Comparison of ENCODE assay signal across 33 cellular contexts in genomic region chr12:19836456-19836855, GRCh38.
"Had no signal": no experiment of that assay in that cellular context is flagged by ENCODE, and none has a peak within 500 bp of the region (broad histone marks: within the 10 kb centered on the region; RNA-seq: fewer than 3 reads in every experiment).

No MANE protein-coding gene starts in this region.

- DNase-seq: activated effector memory CD4-positive, alpha-beta T cell treated with anti-CD3 and anti-CD28 coated beads, Interleukin-2, amount 50 U/mL, for 16 hours; activated effector memory CD4-positive, alpha-beta T cell treated with Interleukin-2 at 50 U/mL for 16 hours; activated gamma-delta T cell; activated gamma-delta T cell treated with Interleukin-2 at 50 U/mL for 16 hours; activated naive CD4-positive, alpha-beta T cell; activated naive CD4-positive, alpha-beta T cell treated with anti-CD3 and anti-CD28 coated beads for 36 hours; activated naive CD4-positive, alpha-beta T cell treated with anti-CD3 and anti-CD28 coated beads, Interleukin-2, amount 10 ng/mL, durations not matched to agents 7 days and 5 days; activated naive CD4-positive, alpha-beta T cell treated with anti-CD3 and anti-CD28 coated beads, Interleukin-2, amount 50 U/mL, for 16 hours; activated naive CD4-positive, alpha-beta T cell treated with Interleukin-2 at 50 U/mL for 16 hours; activated naive CD8-positive, alpha-beta T cell treated with anti-CD3 and anti-CD28 coated beads for 36 hours; activated naive CD8-positive, alpha-beta T cell treated with anti-CD3 and anti-CD28 coated beads, Interleukin-2, amount 10 ng/mL, durations not matched to agents 7 days and 5 days; activated naive CD8-positive, alpha-beta T cell treated with anti-CD3 and anti-CD28 coated beads, Interleukin-2, amount 50 U/mL, for 24 hours; activated T-cell treated with anti-CD3 and anti-CD28 coated beads for 4 hours; activated T-cell treated with anti-CD3 and anti-CD28 coated beads, Interleukin-2, amount 50 U/mL, for 1 hour; activated T-cell treated with anti-CD3 and anti-CD28 coated beads, Interleukin-2, amount 50 U/mL, for 24 hours; activated T-cell treated with anti-CD3 and anti-CD28 coated beads, Interleukin-2, amount 50 U/mL, for 4 hours; activated T-cell treated with anti-CD3 and anti-CD28 coated beads, Interleukin-2, amount 50 U/mL, for 48 hours; activated T-cell treated with anti-CD3 and anti-CD28 coated beads, Interleukin-2, amount 50 U/mL, for 72 hours; adrenal gland; amniotic stem cell; amygdala; body of pancreas; brain microvascular endothelial cell; caudate nucleus; central memory CD4-positive, alpha-beta T cell; cerebellar nuclear complex had no signal

- H3K36me3 ChIP-seq: adrenal gland, ascending aorta, brain microvascular endothelial cell, breast epithelium, cardiac muscle cell had no signal

- H3K4me1 ChIP-seq: adrenal gland, body of pancreas, breast epithelium had no signal

- H3K27me3 ChIP-seq: adrenal gland, ascending aorta, body of pancreas, brain microvascular endothelial cell, breast epithelium, cardiac muscle cell had no signal

- FAIRE-seq: astrocyte, bronchial epithelial cell had no signal

- H3K4me3 ChIP-seq: adrenal gland, ascending aorta, body of pancreas, breast epithelium, cardiac muscle cell had no signal

- ATAC-seq: activated naive CD4-positive, alpha-beta T cell treated with anti-CD3 and anti-CD28 coated beads, Interleukin-2, amount 50 U/mL, for 72 hours; activated naive CD8-positive, alpha-beta T cell treated with anti-CD3 and anti-CD28 coated beads, Interleukin-2, amount 50 U/mL, for 24 hours; activated T-cell treated with anti-CD3 and anti-CD28 coated beads, Interleukin-2, amount 50 U/mL, for 4 hours; activated T-cell treated with anti-CD3 and anti-CD28 coated beads, Interleukin-2, amount 50 U/mL, for 72 hours; activated T-helper 17 cell treated with anti-CD3 and anti-CD28 coated beads, Interleukin-2, amount 50 U/mL, for 72 hours; body of pancreas had no signal

- H3K27ac ChIP-seq: adrenal gland, ascending aorta, body of pancreas, brain microvascular endothelial cell, breast epithelium, cardiac muscle cell had no signal

- H3K9me3 ChIP-seq: adrenal gland, ascending aorta, body of pancreas had no signal
